9 cellular contexts compared by ENCODE assay signal in the genomic region with DNA sequence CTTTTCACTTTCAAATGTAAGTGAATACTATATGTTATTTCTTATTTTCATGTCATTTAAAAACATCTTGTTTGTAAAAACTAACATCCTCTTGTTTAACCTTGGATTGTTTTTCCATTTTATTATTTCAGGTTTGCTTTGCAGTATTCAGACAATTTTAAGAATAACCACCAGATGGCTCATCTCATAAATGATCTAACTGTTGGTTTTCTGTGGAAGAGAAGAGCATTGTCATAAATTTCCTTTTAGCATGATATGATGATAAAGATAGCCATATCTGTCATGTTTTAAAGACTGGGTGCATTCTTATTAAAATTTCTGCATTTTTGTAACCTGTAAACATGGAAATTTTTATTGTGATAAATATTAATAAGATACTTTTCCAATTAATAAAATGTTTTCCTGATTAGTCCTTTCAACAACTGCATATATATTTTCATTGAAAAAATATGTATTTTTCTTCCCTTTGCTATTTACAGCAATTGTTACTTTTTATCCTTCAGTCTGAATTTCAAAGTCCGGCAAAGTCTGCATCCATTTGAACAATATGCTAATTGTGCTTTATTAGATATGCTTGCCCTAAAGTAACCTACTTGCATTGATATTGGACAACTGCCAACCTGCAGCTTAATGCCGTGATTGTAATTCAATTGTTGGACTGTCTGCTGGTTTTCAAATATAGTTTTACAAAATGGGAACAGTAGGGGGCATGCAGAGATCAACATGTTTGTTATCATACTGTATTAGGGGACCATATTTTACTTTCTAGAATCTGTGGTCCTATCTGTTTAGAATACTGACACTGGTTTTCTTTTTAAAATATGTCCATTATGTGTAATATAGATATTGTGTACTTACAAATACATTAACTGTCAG.
DNase-seq lines count a peak whose midpoint lies in the region; ATAC-seq and TF ChIP-seq lines count a peak whose summit lies in the region.
"Had no signal": no experiment of that assay in that cellular context is flagged by ENCODE, and none has a peak within 500 bp of the region (broad histone marks: within the 10 kb centered on the region; RNA-seq: fewer than 3 reads in every experiment).

No MANE protein-coding gene starts in this region.

- H3K9me3 Mint-ChIP-seq in chondrocyte (ENCODE audit: low read depth) = no peaks in the 10 kb centered on the region
- H3K9me3 Mint-ChIP-seq in neural progenitor cell = no peaks in the 10 kb centered on the region
- H3K9me3 Mint-ChIP-seq: T-helper 1 cell treated with Interleukin-12 subunit alpha and Interleukin-12 subunit beta and Interleukin-4 antibody, amounts not matched to agents 30 μg/mL and 1 μg/mL, for 36 hours had no signal

- H3K36me3 Mint-ChIP-seq in chondrocyte (ENCODE audit: low read depth) (no peaks in the 10 kb centered on the region), neural progenitor cell (no peaks in the 10 kb centered on the region)

- H3K79me2 ChIP-seq in neural progenitor cell (ENCODE audit: low read depth) = no peaks in the 10 kb centered on the region

- no peaks in the 10 kb centered on the region for H4K20me1 ChIP-seq in neural progenitor cell (ENCODE audit: low read depth)

- no peak overlapping the region for H3K4me3 ChIP-seq in neural progenitor cell

- ATAC-seq in HG03196 (IDR thresholded peaks at IDR 0.05; ENCODE audit: unreplicated experiment) = no peak
- no peak for ATAC-seq in GM21576 (IDR thresholded peaks at IDR 0.05; ENCODE audit: unreplicated experiment)

- H3K4me1 Mint-ChIP-seq in chondrocyte (ENCODE audit: low read depth) = no peaks in the 10 kb centered on the region
- no peaks in the 10 kb centered on the region for H3K4me1 Mint-ChIP-seq in neural progenitor cell

- no peak overlapping the region for H3K4me3 Mint-ChIP-seq in chondrocyte (ENCODE audit: unreplicated experiment)
- no peak overlapping the region for H3K4me3 Mint-ChIP-seq in neural progenitor cell
- H3K4me3 Mint-ChIP-seq: T-helper 1 cell treated with Interleukin-12 subunit alpha and Interleukin-12 subunit beta and Interleukin-4 antibody, amounts not matched to agents 30 μg/mL and 1 μg/mL, for 36 hours had no signal

- H3K27ac Mint-ChIP-seq in chondrocyte (ENCODE audit: unreplicated experiment) (no peak overlapping the region), neural progenitor cell (no peak overlapping the region)
- H3K27ac Mint-ChIP-seq: T-helper 1 cell treated with Interleukin-12 subunit alpha and Interleukin-12 subunit beta and Interleukin-4 antibody, amounts not matched to agents 30 μg/mL and 1 μg/mL, for 36 hours had no signal

- no peak overlapping the region for H3K4me2 ChIP-seq in neural progenitor cell

- no peaks in the 10 kb centered on the region for H3K4me1 ChIP-seq in neural progenitor cell

- DNase-seq in DMS79 treated with DMSO at 0.1 percent for 48 hours (lab: John Stamatoyannopoulos, UW) (peak; percentile 9), DMS79 (lab: John Stamatoyannopoulos, UW) (no peak), NCI-H446 treated with DMSO at 0.1 percent for 48 hours (lab: John Stamatoyannopoulos, UW) (peak; percentile 86), chondrocyte (ENCODE audit: low spot score) (no peak), neural progenitor cell (ENCODE audit: low spot score) (no peak)
- no peak for DNase-seq in stimulated activated CD4-positive, alpha-beta T cell treated with anti-CD3 and anti-CD28 coated beads, Interleukin-2, amount 100 ng/mL, for 24 hours

- H3K27me3 Mint-ChIP-seq in chondrocyte (ENCODE audit: low read depth) (peaks cover 26% of the 10 kb centered on the region), neural progenitor cell (ENCODE audit: insufficient read depth, low read depth) (no peaks in the 10 kb centered on the region)

- no peak overlapping the region for H2AFZ ChIP-seq in neural progenitor cell (replicated peaks)

- no peak overlapping the region for H3K27ac ChIP-seq in neural progenitor cell

- TF ChIP-seq CTCF in chondrocyte (IDR thresholded peaks at IDR 0.05) (peak; percentile 79), neural progenitor cell (IDR thresholded peaks at IDR 0.05) (peak; percentile 44)

- H3F3A ChIP-seq in neural progenitor cell (ENCODE audit: low read depth) = no peaks in the 10 kb centered on the region

- no peak overlapping the region for H3K9ac ChIP-seq in neural progenitor cell

- no peaks in the 10 kb centered on the region for H3K27me3 ChIP-seq in neural progenitor cell

- H3K9me3 ChIP-seq in neural progenitor cell (ENCODE audit: low read depth) = no peaks in the 10 kb centered on the region

- no peaks in the 10 kb centered on the region for H3K36me3 ChIP-seq in neural progenitor cell

Comparison
In these comparisons a context has a peak if more than half of its experiments do, and no peak if none do; other contexts are left out.
1. DNase-seq: peak in DMS79 treated with DMSO at 0.1 percent for 48 hours (single experiment) and NCI-H446 treated with DMSO at 0.1 percent for 48 hours (single experiment); none in DMS79 (single experiment), chondrocyte (single experiment), neural progenitor cell (single experiment) and stimulated activated CD4-positive, alpha-beta T cell treated with anti-CD3 and anti-CD28 coated beads, Interleukin-2, amount 100 ng/mL, for 24 hours (0 of 2).